ENCODE assay signal across 12 cellular contexts in the genomic region with DNA sequence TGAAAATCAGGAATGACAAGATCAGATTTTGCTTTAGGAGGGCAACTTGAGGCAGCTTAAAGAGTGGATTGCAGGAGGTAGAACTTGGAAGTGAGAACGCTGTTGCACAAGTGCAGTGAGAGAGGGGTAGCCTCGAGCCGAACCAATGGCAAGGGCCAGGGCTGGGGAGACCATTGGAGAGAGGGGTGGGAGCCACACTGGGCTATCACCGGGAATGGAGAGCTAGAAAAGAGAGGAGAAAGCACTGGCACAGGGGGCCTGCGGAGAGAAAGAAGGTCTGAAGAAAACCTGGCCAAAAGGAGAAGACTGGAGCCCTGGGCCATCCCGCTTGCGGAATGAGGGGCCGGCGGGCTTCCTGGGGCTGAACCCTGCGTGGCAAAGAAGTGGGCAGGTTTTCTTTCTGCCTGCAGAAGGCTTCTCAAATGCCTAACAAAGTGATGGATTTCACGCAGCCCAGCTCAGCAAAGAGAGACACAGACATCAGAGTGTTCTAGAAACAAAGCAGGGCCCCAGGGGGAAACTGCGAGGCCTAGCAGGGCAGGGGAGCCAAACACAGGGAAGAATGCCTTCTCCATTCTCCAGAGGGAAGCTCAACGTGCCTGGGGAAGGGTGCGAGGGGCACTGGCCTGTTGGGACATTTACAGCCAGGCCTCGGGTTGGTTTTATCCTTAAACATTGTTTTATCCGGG. TPM values are rescaled to one million over a fixed set of nuclear protein-coding genes. Genes with fewer than 3 reads are reported as not detected.
DNase-seq lines count a peak whose midpoint lies in the region; ATAC-seq, FAIRE-seq and TF ChIP-seq lines count a peak whose summit lies in the region.
"Had no signal": no experiment of that assay in that cellular context is flagged by ENCODE, and none has a peak within 500 bp of the region (broad histone marks: within the 10 kb centered on the region; RNA-seq: fewer than 3 reads in every experiment).

No MANE protein-coding gene starts in this region.

- FAIRE-seq in HTR-8/SVneo (lab: Jason Lieb, UNC), result no peak
- FAIRE-seq: A204.1 had no signal

- CTCF ChIA-PET in activated CD4-positive, alpha-beta T cell treated with anti-CD3 and anti-CD28 coated beads for 36 hours (lab: Charles Lee), result interaction anchor here (0.6 to 2.0 kb wide), 3 partner anchors 15 to 111 kb away, joined by 3 to 6 read pairs (median 3); no protein-coding TSS in a partner anchor
- CTCF ChIA-PET in PC-9 (lab: Charles Lee), result interaction anchor here (0.5 kb wide), 1 partner anchor 153 kb away, joined by 7 read pairs; no protein-coding TSS in a partner anchor

- H3K4me1 ChIP-seq in PC-9 (replicated peaks; ENCODE audit: insufficient read depth) (peaks cover 40% of the 10 kb centered on the region), sigmoid colon (peaks cover 0 to 20% (median 16%) of the 10 kb centered on the region in 4 donors), HAP-1 (no peaks in the 10 kb centered on the region; the same call in 1 of the 2 replicates)

- no peaks in the 10 kb centered on the region for H3K9me3 Mint-ChIP-seq in activated CD4-positive, alpha-beta T cell treated with anti-CD3 and anti-CD28 coated beads for 36 hours (ENCODE audit: low read depth)

- H3K27me3 Mint-ChIP-seq in activated CD4-positive, alpha-beta T cell treated with anti-CD3 and anti-CD28 coated beads for 36 hours, result no peaks in the 10 kb centered on the region

- DNase-seq in activated CD4-positive, alpha-beta T cell treated with anti-CD3 and anti-CD28 coated beads for 36 hours, result no peak
- no peak for DNase-seq in activated CD4-positive, alpha-beta T cell treated with anti-CD3 and anti-CD28 coated beads, Interleukin-2, amount 50 U/mL, for 4 hours
- no peak for DNase-seq in PC-9
- peak in 1 of 10 donors; percentile 22 for DNase-seq in dorsolateral prefrontal cortex
- DNase-seq in sigmoid colon, result peak; percentile 59
- no peak for DNase-seq in HTR-8/SVneo (ENCODE audit: insufficient read length, low spot score)
- no peak for DNase-seq in HAP-1 (ENCODE audit: low spot score in 2 of 2)
- DNase-seq: NCI-H1105 treated with DMSO at 0.1 percent for 48 hours; stimulated activated CD4-positive, alpha-beta T cell treated with anti-CD3 and anti-CD28 coated beads, Interleukin-2, amount 100 ng/mL, for 48 hours had no signal

- TF ChIP-seq EP300 in sigmoid colon (IDR thresholded peaks at IDR 0.05), result no peak

- peaks cover 3% of the 10 kb centered on the region for H3K36me3 Mint-ChIP-seq in activated CD4-positive, alpha-beta T cell treated with anti-CD3 and anti-CD28 coated beads for 36 hours (ENCODE audit: low read depth)

- ATAC-seq in activated CD4-positive, alpha-beta T cell treated with anti-CD3 and anti-CD28 coated beads for 36 hours, result no peak
- ATAC-seq in GM18511 (IDR thresholded peaks at IDR 0.05; ENCODE audit: unreplicated experiment), result no peak

- H3K36me3 ChIP-seq in PC-9 (ENCODE audit: low read depth) (no peaks in the 10 kb centered on the region), sigmoid colon (no peaks in the 10 kb centered on the region), HAP-1 (replicated peaks) (no peaks in the 10 kb centered on the region)

- H3F3A ChIP-seq in PC-9 (ENCODE audit: insufficient read depth, low read depth), result peaks cover 46% of the 10 kb centered on the region

- H3K27ac ChIP-seq in PC-9 (no peak overlapping the region), dorsolateral prefrontal cortex (peak overlapping the region in 37 of 59 donors; percentile 20 to 88 (median 76)), sigmoid colon (no peak overlapping the region)

- H3K9me3 ChIP-seq in PC-9 (ENCODE audit: insufficient read depth, low read depth) (no peaks in the 10 kb centered on the region), sigmoid colon (no peaks in the 10 kb centered on the region), HAP-1 (no peaks in the 10 kb centered on the region)

- no peaks in the 10 kb centered on the region for H4K20me1 ChIP-seq in PC-9 (ENCODE audit: insufficient read depth)

- H3K9me2 ChIP-seq in PC-9 (ENCODE audit: insufficient read depth), result no peaks in the 10 kb centered on the region

- TF ChIP-seq CTCF in PC-9 (conservative IDR thresholded peaks at IDR 0.05), result no peak
- no peak for TF ChIP-seq CTCF in dorsolateral prefrontal cortex (IDR thresholded peaks at IDR 0.05 in 54 of 56, conservative IDR thresholded peaks at IDR 0.05 in 2 of 56; ENCODE audit: low read depth in 1 of 56, partially characterized antibody in 56 of 56)
- TF ChIP-seq CTCF in sigmoid colon (IDR thresholded peaks at IDR 0.05), result no peak

- intact Hi-C loops in activated CD4-positive, alpha-beta T cell treated with anti-CD3 and anti-CD28 coated beads for 36 hours (cut with DNase I, micrococcal nuclease), result loop anchor here (5.0 kb wide), 2 partner anchors 50 to 105 kb away; no protein-coding TSS in a partner anchor
- intact Hi-C loops in PC-9 (cut with micrococcal nuclease; ENCODE audit: unreplicated experiment) (loop anchor here (10.0 kb wide), 1 partner anchor 128 kb away; no protein-coding TSS in a partner anchor), dorsolateral prefrontal cortex (cut with DNase I) (no loop called here), sigmoid colon (cut with DNase I) (no loop called here)

- H3K4me2 ChIP-seq in PC-9, result 0 out of 2 replicates have a peak overlapping the region, but pooled peaks have one; percentile 78

- WGBS in sigmoid colon, 2 donors, result 94 to 95% methylated on average over 16 of the region's 16 CpGs

- BruUV-seq in PC-9 (replicated peaks; lab: Mats Ljungman, UMichigan), result no TSS peak

- peaks cover 32% of the 10 kb centered on the region for H3K79me2 ChIP-seq in PC-9 (ENCODE audit: low read depth)

- H3K27me3 ChIP-seq in PC-9 (ENCODE audit: insufficient read depth, low read depth) (no peaks in the 10 kb centered on the region), dorsolateral prefrontal cortex (no peaks in the 10 kb centered on the region), sigmoid colon (no peaks in the 10 kb centered on the region), HAP-1 (ENCODE audit: low read depth) (no peaks in the 10 kb centered on the region)

- in situ Hi-C loops in HAP-1 (cut with MboI; ENCODE audit: low sequenced_read_pairs), result no loop called here

- H3K27ac Mint-ChIP-seq in activated CD4-positive, alpha-beta T cell treated with anti-CD3 and anti-CD28 coated beads for 36 hours, result peak overlapping the region; percentile 43

- peak overlapping the region; percentile 59; the same call in 1 of the 2 replicates for H3K4me3 ChIP-seq in PC-9
- H3K4me3 ChIP-seq in dorsolateral prefrontal cortex, result peak overlapping the region in 19 of 59 donors; percentile 52 to 86 (median 69)
- no peak overlapping the region for H3K4me3 ChIP-seq in sigmoid colon
- H3K4me3 ChIP-seq in HAP-1, result no peak overlapping the region

- POLR2A ChIA-PET in activated CD4-positive, alpha-beta T cell treated with anti-CD3 and anti-CD28 coated beads for 36 hours (lab: Charles Lee), result no interaction called here
- POLR2A ChIA-PET in PC-9 (lab: Charles Lee; ENCODE audit: unreplicated experiment), result no interaction called here

- no peak for TF ChIP-seq POLR2A in sigmoid colon (IDR thresholded peaks at IDR 0.05)

- peaks cover 13% of the 10 kb centered on the region for H3K4me1 Mint-ChIP-seq in activated CD4-positive, alpha-beta T cell treated with anti-CD3 and anti-CD28 coated beads for 36 hours

- H3K4me3 Mint-ChIP-seq in activated CD4-positive, alpha-beta T cell treated with anti-CD3 and anti-CD28 coated beads for 36 hours, result peak overlapping the region; percentile 66

- no peak overlapping the region for H2AFZ ChIP-seq in PC-9

RNA-seq across cellular contexts. Expression of gene SLC37A1, which starts 1.2 kb away (rescaled TPM):
- total RNA-seq in activated CD4-positive, alpha-beta T cell treated with anti-CD3 and anti-CD28 coated beads for 36 hours, result 10 to 100 TPM; 18.2 to 19.3 TPM
- total RNA-seq in PC-9 (2021) (23.5 and 26.7 TPM in 2 replicates), dorsolateral prefrontal cortex (10 to 100 TPM in 109 of 120 experiments, 1 to 10 TPM in 11; 6.5 to 24.8 (median 15.3) TPM), sigmoid colon (1 to 10 TPM; 2.3 to 7.8 (median 5.0) TPM)
- polyA plus RNA-seq in sigmoid colon, result 10 to 100 TPM; 21.0 to 98.5 (median 31.2) TPM

RNA-seq across cellular contexts. Expression of gene RSPH1, which starts 16.5 kb away (rescaled TPM):
- total RNA-seq in activated CD4-positive, alpha-beta T cell treated with anti-CD3 and anti-CD28 coated beads for 36 hours, result under 1 TPM; 0.21 to 0.34 TPM
- 4.3 and 8.0 TPM in 2 replicates for total RNA-seq in PC-9 (2021)
- total RNA-seq in dorsolateral prefrontal cortex, result 10 to 100 TPM in 14 of 120 experiments, 1 to 10 TPM in 106; 3.5 to 12.9 (median 7.5) TPM
- 1 to 10 TPM in 2 of 4 donors, not detected in 2; 1.2 TPM for total RNA-seq in sigmoid colon
- polyA plus RNA-seq in sigmoid colon, result 10 to 100 TPM in 1 of 3 donors, 1 to 10 TPM in 2; 3.0 to 13.4 (median 8.8) TPM
- total RNA-seq: osteoblast had no signal

Comparison
In these comparisons a context has a peak if more than half of its experiments do, and no peak if none do; other contexts are left out.
1. H3K27ac ChIP-seq: peak in dorsolateral prefrontal cortex (37 of 59); none in PC-9 (single experiment) and sigmoid colon (0 of 4).
2. intact Hi-C loops: an anchor here in activated CD4-positive, alpha-beta T cell treated with anti-CD3 and anti-CD28 coated beads for 36 hours (5.0 kb wide) and PC-9 (10.0 kb wide); none called in dorsolateral prefrontal cortex and sigmoid colon.